Comparison of ENCODE assay signal across 41 cellular contexts in the genomic region with DNA sequence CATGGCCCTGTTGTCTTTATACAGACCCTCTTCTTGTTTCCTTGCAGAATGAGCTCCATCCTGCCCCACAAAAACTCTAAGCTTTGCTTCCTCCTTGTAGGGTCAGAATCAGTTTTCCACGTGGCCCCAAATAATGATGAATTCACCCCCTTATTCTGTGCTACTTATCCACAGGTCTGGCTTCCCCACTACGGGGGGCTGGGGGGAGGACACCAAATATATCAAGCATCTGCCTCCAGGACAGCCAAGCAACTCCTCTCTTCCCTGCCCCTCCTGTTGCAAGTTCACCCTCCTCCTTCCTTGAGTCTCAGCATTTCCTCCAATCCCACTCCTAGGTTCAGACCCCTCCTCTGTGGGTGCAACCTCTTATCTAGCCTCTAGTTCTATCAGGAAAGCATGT.
"Had no signal": no experiment of that assay in that cellular context is flagged by ENCODE, and none has a peak within 500 bp of the region (broad histone marks: within the 10 kb centered on the region; RNA-seq: fewer than 3 reads in every experiment).

No MANE protein-coding gene starts in this region.

- H3K4me3 Mint-ChIP-seq: activated B cell treated with CpG ODN at 0.5 μM for 24 hours; activated CD4-positive, alpha-beta memory T cell treated with anti-CD3 and anti-CD28 coated beads for 36 hours; activated naive CD4-positive, alpha-beta T cell treated with anti-CD3 and anti-CD28 coated beads for 36 hours; activated T-cell treated with anti-CD3 and anti-CD28 coated beads, Interleukin-2, amount 50 U/mL, for 4 hours; activated T-helper 1 cell treated with anti-CD3 and anti-CD28 coated beads, Interleukin-12 subunit alpha, Interleukin-12 subunit beta, Interleukin-2, Interleukin-4 antibody, amounts not matched to agents 30 ng/mL and 10 ng/mL and 1 ng/mL, durations not matched to agents 14 hours and 24 hours and 36 hours had no signal

- H3K9me3 ChIP-seq: adrenal gland, body of pancreas, breast epithelium, MG63 had no signal

- H3K9me3 Mint-ChIP-seq: activated B cell treated with CpG ODN at 0.5 μM for 24 hours; activated CD4-positive, alpha-beta memory T cell treated with anti-CD3 and anti-CD28 coated beads for 36 hours; activated naive CD4-positive, alpha-beta T cell treated with anti-CD3 and anti-CD28 coated beads for 36 hours; activated naive CD4-positive, alpha-beta T cell treated with anti-CD3 and anti-CD28 coated beads, Interleukin-2, amount 50 U/mL, for 72 hours; activated T-cell treated with anti-CD3 and anti-CD28 coated beads, Interleukin-2, amount 50 U/mL, for 4 hours; activated T-helper 1 cell treated with anti-CD3 and anti-CD28 coated beads, Interleukin-12 subunit alpha, Interleukin-12 subunit beta, Interleukin-2, Interleukin-4 antibody, amounts not matched to agents 30 ng/mL and 10 ng/mL and 1 ng/mL, durations not matched to agents 14 hours and 24 hours and 36 hours had no signal

- H2AFZ ChIP-seq: PC-9 had no signal

- H3K4me1 ChIP-seq: adrenal gland, body of pancreas, breast epithelium had no signal

- ATAC-seq: activated naive CD4-positive, alpha-beta T cell treated with anti-CD3 and anti-CD28 coated beads, Interleukin-2, amount 50 U/mL, for 72 hours; activated T-cell treated with anti-CD3 and anti-CD28 coated beads, Interleukin-2, amount 50 U/mL, for 4 hours; body of pancreas; Right ventricle myocardium inferior had no signal

- H3K4me2 ChIP-seq: PC-9 had no signal

- H3K4me1 Mint-ChIP-seq: activated B cell treated with CpG ODN at 0.5 μM for 24 hours had no signal

- H3K4me3 ChIP-seq: adrenal gland, body of pancreas, breast epithelium, MG63, PC-9 had no signal

- H3K27me3 ChIP-seq: adrenal gland, body of pancreas, breast epithelium, MG63 had no signal

- H3K36me3 ChIP-seq: adrenal gland, breast epithelium, MG63 had no signal

- H3K27ac Mint-ChIP-seq: activated B cell treated with CpG ODN at 0.5 μM for 24 hours; activated CD4-positive, alpha-beta memory T cell treated with anti-CD3 and anti-CD28 coated beads for 36 hours; activated naive CD4-positive, alpha-beta T cell treated with anti-CD3 and anti-CD28 coated beads for 36 hours; activated T-helper 1 cell treated with anti-CD3 and anti-CD28 coated beads, Interleukin-12 subunit alpha, Interleukin-12 subunit beta, Interleukin-2, Interleukin-4 antibody, amounts not matched to agents 30 ng/mL and 10 ng/mL and 1 ng/mL, durations not matched to agents 14 hours and 24 hours and 36 hours had no signal

- DNase-seq: activated B cell treated with CpG ODN at 0.5 μM for 24 hours; activated CD4-positive, alpha-beta memory T cell treated with anti-CD3 and anti-CD28 coated beads for 36 hours; activated CD4-positive, alpha-beta T cell treated with anti-CD3 and anti-CD28 coated beads for 4 hours; activated CD4-positive, alpha-beta T cell treated with anti-CD3 and anti-CD28 coated beads, Interleukin-2, amount 50 U/mL, for 1 hour; activated CD4-positive, CD25-positive, alpha-beta regulatory T cell treated with anti-CD3 and anti-CD28 coated beads, Interleukin-2, amount 50 U/mL, for 72 hours; activated CD8-positive, alpha-beta memory T cell treated with anti-CD3 and anti-CD28 coated beads, Interleukin-2, amount 50 U/mL, for 4 hours; activated gamma-delta T cell treated with Interleukin-2 at 50 U/mL for 16 hours; activated naive CD4-positive, alpha-beta T cell treated with anti-CD3 and anti-CD28 coated beads for 36 hours; activated T-cell treated with anti-CD3 and anti-CD28 coated beads for 4 hours; activated T-cell treated with anti-CD3 and anti-CD28 coated beads, Interleukin-2, amount 50 U/mL, for 4 hours; adrenal gland; body of pancreas; caudate nucleus; cerebellar nuclear complex; Kasumi-1; MG63; NCI-H1048; NCI-H1105 treated with DMSO at 0.1 percent for 48 hours; NCI-H1436 treated with DMSO at 0.1 percent for 48 hours; NCI-H1694 treated with DMSO at 0.1 percent for 48 hours; NCI-H2029; NCI-H2107; NCI-H2171; NCI-H510A; NCI-H526; NCI-H748 treated with DMSO at 0.1 percent for 48 hours; NK-92 treated with Interleukin-12 subunit alpha and Interleukin-12 subunit beta, amount 100 ng/mL, for 24 hours; PC-9; SIG-M5; SW 1271; T-helper 1 cell; T-helper 2 cell; T-helper 9 cell had no signal

- H3K36me3 Mint-ChIP-seq: activated CD4-positive, alpha-beta memory T cell treated with anti-CD3 and anti-CD28 coated beads for 36 hours; activated naive CD4-positive, alpha-beta T cell treated with anti-CD3 and anti-CD28 coated beads, Interleukin-2, amount 50 U/mL, for 72 hours had no signal

- H3K27me3 Mint-ChIP-seq: activated B cell treated with CpG ODN at 0.5 μM for 24 hours; activated CD4-positive, alpha-beta memory T cell treated with anti-CD3 and anti-CD28 coated beads for 36 hours had no signal

- FAIRE-seq: astrocyte, RCC 7860 had no signal

- H3K27ac ChIP-seq: adrenal gland, body of pancreas, breast epithelium, PC-9, RWPE1, VCaP had no signal
